In the genomic region with DNA sequence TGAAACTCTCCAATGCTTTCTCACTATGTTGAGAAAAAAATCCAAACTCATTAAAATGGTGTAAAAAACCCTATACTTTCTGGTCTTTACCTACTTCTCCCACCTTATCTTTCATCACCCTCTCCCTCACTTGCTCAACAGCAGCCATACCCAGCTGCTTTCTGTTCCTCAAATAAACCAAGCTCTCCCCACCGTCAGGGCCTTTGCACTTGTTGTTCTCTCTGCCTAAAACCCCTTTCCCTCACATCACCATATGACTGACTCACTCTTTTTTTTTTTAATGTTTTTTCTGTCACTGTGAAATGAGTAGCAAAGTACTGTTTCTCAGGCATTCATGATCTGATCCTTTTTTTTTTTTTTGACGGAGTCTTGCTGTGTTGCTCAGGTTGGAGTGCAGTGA, we compare ENCODE assay signal across 9 cellular contexts.
DNase-seq lines count a peak whose midpoint lies in the region; ATAC-seq and TF ChIP-seq lines count a peak whose summit lies in the region.
"Had no signal": no experiment of that assay in that cellular context is flagged by ENCODE, and none has a peak within 500 bp of the region (broad histone marks: within the 10 kb centered on the region; RNA-seq: fewer than 3 reads in every experiment).

No MANE protein-coding gene starts in this region.

- H3K27ac Mint-ChIP-seq in activated CD8-positive, alpha-beta memory T cell treated with anti-CD3 and anti-CD28 coated beads, Interleukin-2, amount 10 ng/mL, durations not matched to agents 7 days and 5 days: no peak overlapping the region
- H3K27ac Mint-ChIP-seq: activated CD8-positive, alpha-beta T cell treated with anti-CD3 and anti-CD28 coated beads for 36 hours had no signal

- peak; percentile 74 for ATAC-seq in GM19438 (IDR thresholded peaks at IDR 0.05; ENCODE audit: low read depth, unreplicated experiment)
- peak; percentile 95 for ATAC-seq in HG02981 (IDR thresholded peaks at IDR 0.05; ENCODE audit: unreplicated experiment)
- no peak for ATAC-seq in activated CD8-positive, alpha-beta memory T cell treated with anti-CD3 and anti-CD28 coated beads, Interleukin-2, amount 10 ng/mL, durations not matched to agents 7 days and 5 days
- ATAC-seq: activated CD8-positive, alpha-beta T cell treated with anti-CD3 and anti-CD28 coated beads for 36 hours had no signal

- POLR2A ChIA-PET in GM10248 (lab: Yijun Ruan, JAX): no interaction called here

- no peak for TF ChIP-seq CTCF in GM10248 (IDR thresholded peaks at IDR 0.05; ENCODE audit: control extremely low read depth, extremely low read depth, low read depth, missing control alignments)

- H3K27me3 Mint-ChIP-seq in activated CD8-positive, alpha-beta memory T cell treated with anti-CD3 and anti-CD28 coated beads, Interleukin-2, amount 10 ng/mL, durations not matched to agents 7 days and 5 days: peaks cover 5% of the 10 kb centered on the region
- H3K27me3 Mint-ChIP-seq: activated CD8-positive, alpha-beta T cell treated with anti-CD3 and anti-CD28 coated beads for 36 hours had no signal

- H3K4me1 Mint-ChIP-seq in activated CD8-positive, alpha-beta memory T cell treated with anti-CD3 and anti-CD28 coated beads, Interleukin-2, amount 10 ng/mL, durations not matched to agents 7 days and 5 days: peaks cover 4% of the 10 kb centered on the region

- no peaks in the 10 kb centered on the region for H3K9me3 Mint-ChIP-seq in activated CD8-positive, alpha-beta memory T cell treated with anti-CD3 and anti-CD28 coated beads, Interleukin-2, amount 10 ng/mL, durations not matched to agents 7 days and 5 days (ENCODE audit: low read depth)
- H3K9me3 Mint-ChIP-seq: activated CD8-positive, alpha-beta T cell treated with anti-CD3 and anti-CD28 coated beads for 36 hours had no signal

- DNase-seq in GM10248 (ENCODE audit: extremely low spot score) (peak; percentile 49), NOMO-1 treated with dmso at 0.1 percent for 144 hours (lab: John Stamatoyannopoulos, UW; ENCODE audit: unreplicated experiment) (peak; percentile 77), LoVo (ENCODE audit: low spot score) (no peak), 8988T (no peak), islet precursor cell (no peak)
- no peak for DNase-seq in activated CD8-positive, alpha-beta memory T cell treated with anti-CD3 and anti-CD28 coated beads, Interleukin-2, amount 10 ng/mL, durations not matched to agents 7 days and 5 days
- DNase-seq: activated CD8-positive, alpha-beta T cell treated with anti-CD3 and anti-CD28 coated beads for 36 hours had no signal

- H3K4me3 Mint-ChIP-seq in activated CD8-positive, alpha-beta memory T cell treated with anti-CD3 and anti-CD28 coated beads, Interleukin-2, amount 10 ng/mL, durations not matched to agents 7 days and 5 days: no peak overlapping the region
- H3K4me3 Mint-ChIP-seq: activated CD8-positive, alpha-beta T cell treated with anti-CD3 and anti-CD28 coated beads for 36 hours had no signal

- no peaks in the 10 kb centered on the region for H3K36me3 Mint-ChIP-seq in activated CD8-positive, alpha-beta memory T cell treated with anti-CD3 and anti-CD28 coated beads, Interleukin-2, amount 10 ng/mL, durations not matched to agents 7 days and 5 days

- CTCF ChIA-PET in GM10248 (lab: Yijun Ruan, JAX): interaction anchor here (1.2 to 4.5 kb wide), 9 partner anchors 10 to 395 kb away, joined by 3 to 38 read pairs (median 4); no protein-coding TSS in a partner anchor
- CTCF ChIA-PET in activated CD8-positive, alpha-beta memory T cell treated with anti-CD3 and anti-CD28 coated beads, Interleukin-2, amount 10 ng/mL, durations not matched to agents 7 days and 5 days (lab: Charles Lee): interaction anchor here (1.3 to 5.7 kb wide), 2 partner anchors 10 to 168 kb away, joined by 3 to 22 read pairs; no protein-coding TSS in a partner anchor

Comparison
In these comparisons a context has a peak if more than half of its experiments do, and no peak if none do; other contexts are left out.
1. DNase-seq: peak in GM10248 (single experiment) and NOMO-1 treated with dmso at 0.1 percent for 144 hours (single experiment); none in LoVo (single experiment), 8988T (single experiment), islet precursor cell (single experiment) and activated CD8-positive, alpha-beta memory T cell treated with anti-CD3 and anti-CD28 coated beads, Interleukin-2, amount 10 ng/mL, durations not matched to agents 7 days and 5 days (single experiment).